Comparison of ENCODE assay signal across 8 cellular contexts in the genomic region with DNA sequence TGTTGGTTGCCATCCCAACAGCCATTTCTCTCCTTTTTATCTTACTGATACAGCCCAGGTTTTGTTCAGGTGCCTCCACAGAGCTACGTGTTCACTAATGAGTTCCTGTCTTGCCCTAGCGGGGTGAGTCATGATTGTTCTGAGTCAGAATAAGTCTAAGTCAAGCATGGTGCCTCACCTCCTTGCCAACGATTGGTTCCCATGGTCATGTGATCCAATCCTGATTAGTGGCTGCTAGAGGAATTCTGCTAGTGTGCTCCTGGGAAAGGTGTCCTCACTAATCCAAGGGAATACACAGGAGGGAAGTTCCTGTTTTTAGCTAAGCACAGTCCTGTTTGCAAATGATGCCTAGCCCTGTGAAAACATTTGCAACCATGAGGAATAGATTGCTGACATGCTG.
DNase-seq lines count a peak whose midpoint lies in the region; ATAC-seq and TF ChIP-seq lines count a peak whose summit lies in the region.

No MANE protein-coding gene starts in this region.

- no peaks in the 10 kb centered on the region for H3K36me3 ChIP-seq in gastrocnemius medialis
- H3K36me3 ChIP-seq in aorta (ENCODE audit: control insufficient read depth in 1 of 2, insufficient read depth in 2 of 2, low read length in 1 of 2): no peaks in the 10 kb centered on the region

- ATAC-seq in GM21737 (IDR thresholded peaks at IDR 0.05; ENCODE audit: unreplicated experiment): peak; percentile 57
- no peak for ATAC-seq in gastrocnemius medialis
- no peak for ATAC-seq in aorta (ENCODE audit: low FRiP score)

- H3K27ac ChIP-seq in gastrocnemius medialis (no peak overlapping the region), aorta (ENCODE audit: low read depth in 1 of 2, low read length in 2 of 2) (no peak overlapping the region)

- WGBS in aorta, 2 donors: 83 to 85% methylated on average over 3 of the region's 3 CpGs

- no peak for TF ChIP-seq POLR2A in gastrocnemius medialis (IDR thresholded peaks at IDR 0.05)

- H3K9me3 Mint-ChIP-seq in immature natural killer cell: peaks cover 0 to 2% (median 0%) of the 10 kb centered on the region in 6 donors

- H3K4me1 Mint-ChIP-seq in immature natural killer cell: no peaks in the 10 kb centered on the region

- in situ Hi-C loops in gastrocnemius medialis (cut with MboI; ENCODE audit: low sequenced_read_pairs in 4 of 4): loop anchor here in 1 of 4 donors (25.0 kb wide), 1 partner anchor 100 kb away; no protein-coding TSS in a partner anchor

- TF ChIP-seq CTCF in GM12865 (IDR thresholded peaks at IDR 0.05; ENCODE audit: insufficient read depth, low read depth, low read length, missing control alignments): no peak
- no peak for TF ChIP-seq CTCF in fibroblast of pulmonary artery (IDR thresholded peaks at IDR 0.05; ENCODE audit: low read length, missing control alignments)
- no peak for TF ChIP-seq CTCF in gastrocnemius medialis (IDR thresholded peaks at IDR 0.05 in 4 of 5, conservative IDR thresholded peaks at IDR 0.05 in 1 of 5)

- peak; percentile 13 for DNase-seq in GM12865 (ENCODE audit: low read depth)
- peak; percentile 97 for DNase-seq in M059J (ENCODE audit: low read depth)
- peak; percentile 36 for DNase-seq in fibroblast of pulmonary artery (ENCODE audit: low read depth)
- DNase-seq in gastrocnemius medialis: no peak
- no peak for DNase-seq in NCI-H774 (lab: John Stamatoyannopoulos, UW)
- DNase-seq in immature natural killer cell: no peak
- no peak for DNase-seq in aorta

- H3K27me3 Mint-ChIP-seq in immature natural killer cell (ENCODE audit: low read depth in 3 of 3): peaks cover 0 to 2% (median 0%) of the 10 kb centered on the region in 3 donors

- no peak overlapping the region for H3K4me3 ChIP-seq in GM12865 (ENCODE audit: low read depth, low read length)
- no peak overlapping the region for H3K4me3 ChIP-seq in fibroblast of pulmonary artery (replicated peaks; ENCODE audit: low read depth, low read length)
- H3K4me3 ChIP-seq in gastrocnemius medialis: no peak overlapping the region
- H3K4me3 ChIP-seq in aorta (ENCODE audit: low read length in 2 of 2): no peak overlapping the region

- H3K4me3 Mint-ChIP-seq in immature natural killer cell: no peak overlapping the region

- intact Hi-C loops in gastrocnemius medialis (cut with DNase I; ENCODE audit: low total_unique reads) (no loop called here), aorta (cut with DNase I) (no loop called here)

- no peaks in the 10 kb centered on the region for H3K36me3 Mint-ChIP-seq in immature natural killer cell

- no peaks in the 10 kb centered on the region for H3K9me3 ChIP-seq in gastrocnemius medialis
- peaks cover 3% of the 10 kb centered on the region for H3K9me3 ChIP-seq in aorta (ENCODE audit: control insufficient read depth, low read length)

- H3K4me1 ChIP-seq in gastrocnemius medialis: no peaks in the 10 kb centered on the region
- no peaks in the 10 kb centered on the region for H3K4me1 ChIP-seq in aorta (ENCODE audit: control insufficient read depth in 1 of 2, insufficient read depth in 2 of 2, low read length in 2 of 2)

- H3K27ac Mint-ChIP-seq in immature natural killer cell: no peak overlapping the region

- H3K27me3 ChIP-seq in gastrocnemius medialis (no peaks in the 10 kb centered on the region), aorta (ENCODE audit: control insufficient read depth in 1 of 2, insufficient read depth in 2 of 2, low read length in 1 of 2) (no peaks in the 10 kb centered on the region)

Comparison
In these comparisons a context has a peak if more than half of its experiments do, and no peak if none do; other contexts are left out.
1. DNase-seq: peak in GM12865 (single experiment), M059J (single experiment) and fibroblast of pulmonary artery (single experiment); none in gastrocnemius medialis (0 of 2), NCI-H774 (single experiment), immature natural killer cell (0 of 3) and aorta (0 of 2).